Comparison of ENCODE assay signal across 8 cellular contexts in the genomic region with DNA sequence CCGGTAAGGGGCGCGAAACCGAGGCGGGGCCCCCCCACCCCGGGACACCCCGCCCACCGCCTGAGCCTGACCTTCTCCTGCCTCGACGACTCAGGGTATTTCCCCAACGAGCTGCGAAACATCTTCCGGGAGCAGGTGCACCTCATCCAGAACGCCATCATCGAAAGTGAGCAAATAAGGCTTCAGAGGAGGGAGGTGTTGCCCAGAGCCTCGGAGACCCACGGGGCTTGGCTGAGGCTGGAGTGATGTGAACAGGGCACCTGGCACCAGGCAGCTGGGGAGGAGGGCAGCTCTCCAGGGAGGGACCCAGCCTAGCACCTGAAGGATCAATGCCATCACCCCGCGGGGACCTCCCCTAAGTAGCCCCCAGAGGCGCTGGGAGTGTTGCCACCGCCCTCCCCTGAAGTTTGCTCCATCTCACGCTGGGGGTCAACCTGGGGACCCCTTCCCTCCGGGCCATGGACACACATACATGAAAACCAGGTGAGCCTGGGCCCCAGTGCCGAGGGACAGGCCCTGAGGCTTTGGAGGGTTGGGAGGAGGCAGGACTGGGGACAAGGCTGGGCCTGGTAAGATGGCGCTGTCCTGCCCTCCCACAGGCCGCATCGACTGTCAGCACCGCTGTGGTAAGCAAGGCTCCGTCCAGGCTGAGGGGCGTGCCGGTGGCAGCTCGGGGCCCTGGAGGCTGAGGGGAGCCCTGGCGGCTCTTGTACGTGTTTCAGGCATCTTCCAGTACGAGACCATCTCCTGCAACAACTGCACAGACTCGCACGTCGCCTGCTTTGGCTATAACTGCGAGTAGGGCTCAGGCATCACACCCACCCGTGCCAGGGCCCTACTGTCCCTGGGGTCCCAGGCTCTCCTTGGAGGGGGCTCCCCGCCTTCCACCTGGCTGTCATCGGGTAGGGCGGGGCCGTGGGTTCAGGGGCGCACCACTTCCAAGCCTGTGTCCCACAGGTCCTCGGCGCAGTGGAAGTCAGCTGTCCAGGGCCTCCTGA. TPM values are rescaled to one million over a fixed set of nuclear protein-coding genes. Genes with fewer than 3 reads are reported as not detected.
DNase-seq lines count a peak whose midpoint lies in the region; ATAC-seq, FAIRE-seq and TF ChIP-seq lines count a peak whose summit lies in the region.

No MANE protein-coding gene starts in this region.

- H3K9ac ChIP-seq in K562 (ENCODE audit: insufficient read depth in 1 of 2, low read depth in 2 of 2, low read length in 2 of 2) = peak overlapping the region; percentile 18 to 93; a peak in 3 of 4 replicates
- H3K9ac ChIP-seq in mucosa of rectum (ENCODE audit: low read depth in 1 of 2, low read length in 2 of 2) = peak overlapping the region in 1 of 2 donors; percentile 76

- TF ChIP-seq CTCF in PC-9 (conservative IDR thresholded peaks at IDR 0.05) (no peak), K562 (IDR thresholded peaks at IDR 0.05 in 2 of 3, conservative IDR thresholded peaks at IDR 0.05 in 1 of 3; ENCODE audit: insufficient read depth in 2 of 3, low read depth in 1 of 3, low read length in 3 of 3) (no peak)

- H3K9me3 ChIP-seq in PC-9 (ENCODE audit: insufficient read depth, low read depth) (no peaks in the 10 kb centered on the region), K562 (replicated peaks; ENCODE audit: control insufficient read depth, insufficient read depth, low read depth, low read length) (no peaks in the 10 kb centered on the region), mucosa of rectum (ENCODE audit: control insufficient read depth in 2 of 2, low read length in 2 of 2) (no peaks in the 10 kb centered on the region)

- BruUV-seq in PC-9 (replicated peaks; lab: Mats Ljungman, UMichigan) (no TSS peak), K562 (replicated peaks; lab: Mats Ljungman, UMichigan) (no TSS peak)

- H3K9me2 ChIP-seq in PC-9 (ENCODE audit: insufficient read depth) = no peaks in the 10 kb centered on the region

- ATAC-seq in K562 = no peak

- H3K4me1 ChIP-seq in PC-9 (replicated peaks; ENCODE audit: insufficient read depth) (no peaks in the 10 kb centered on the region), K562 (replicated peaks in 1 of 2; ENCODE audit: control insufficient read depth in 2 of 2, insufficient read depth in 2 of 2, low read length in 2 of 2) (peaks cover 5 to 66% of the 10 kb centered on the region in 2 experiments; a peak in 4 of 5 replicates), mucosa of rectum (ENCODE audit: control insufficient read depth in 2 of 2, insufficient read depth in 2 of 2, low read length in 2 of 2) (peaks cover 19 to 23% of the 10 kb centered on the region in 2 donors), urinary bladder (ENCODE audit: insufficient read depth) (no peaks in the 10 kb centered on the region)

- in situ Hi-C loops in K562 (cut with MboI) = no loop called here

- H3K79me2 ChIP-seq in PC-9 (ENCODE audit: low read depth) (peaks cover 7% of the 10 kb centered on the region; the same call in 1 of the 2 replicates), K562 (ENCODE audit: control insufficient read depth, insufficient read depth, low read length) (peaks cover 25% of the 10 kb centered on the region)

- H3K36me3 ChIP-seq in PC-9 (ENCODE audit: low read depth) (no peaks in the 10 kb centered on the region), K562 (ENCODE audit: control insufficient read depth, insufficient read depth, low read length) (peaks cover 34% of the 10 kb centered on the region; the same call in 2 of the 3 replicates), mucosa of rectum (ENCODE audit: control insufficient read depth in 2 of 2, insufficient read depth in 2 of 2, low read length in 2 of 2) (peaks cover 19 to 22% of the 10 kb centered on the region in 2 donors), urinary bladder (ENCODE audit: insufficient read depth) (no peaks in the 10 kb centered on the region)

- no peak for TF ChIP-seq EP300 in K562 (IDR thresholded peaks at IDR 0.05; ENCODE audit: low read length)

- H4K20me1 ChIP-seq in PC-9 (ENCODE audit: insufficient read depth) (no peaks in the 10 kb centered on the region), K562 (replicated peaks; ENCODE audit: control insufficient read depth, insufficient read depth, low read length) (no peaks in the 10 kb centered on the region)

- H3K27me3 ChIP-seq in PC-9 (ENCODE audit: insufficient read depth, low read depth) (no peaks in the 10 kb centered on the region), K562 (ENCODE audit: control insufficient read depth in 2 of 2, insufficient read depth in 2 of 2, low read length in 2 of 2) (no peaks in the 10 kb centered on the region), mucosa of rectum (ENCODE audit: control insufficient read depth in 2 of 2, insufficient read depth in 2 of 2, low read length in 2 of 2) (no peaks in the 10 kb centered on the region)

- H3K4me2 ChIP-seq in PC-9 (peak overlapping the region; percentile 91), K562 (ENCODE audit: insufficient read depth, low read length) (peak overlapping the region; percentile 91)

- DNase-seq in activated naive CD4-positive, alpha-beta T cell treated with Interleukin-2 at 50 U/mL for 16 hours = peak; percentile 58
- DNase-seq in activated naive CD4-positive, alpha-beta T cell (lab: John Stamatoyannopoulos, UW) = no peak
- DNase-seq in PC-9 (no peak), K562 (ENCODE audit: extremely low read depth in 1 of 4, low spot score in 3 of 4) (peak in 1 of 4 experiments; percentile 15), posterior cingulate gyrus (no peak), LoVo (ENCODE audit: low spot score) (no peak)

- no peaks in the 10 kb centered on the region for H3F3A ChIP-seq in PC-9 (ENCODE audit: insufficient read depth, low read depth)

- POLR2A ChIA-PET in PC-9 (lab: Charles Lee; ENCODE audit: unreplicated experiment) = interaction anchor here (0.7 kb wide), 2 partner anchors 54 to 497 kb away, joined by 3 to 5 read pairs; partner anchors contain the start of gene AP3D1
- POLR2A ChIA-PET in K562 (lab: Yijun Ruan, JAX) = interaction anchor here (0.6 kb wide), 2 partner anchors 13 to 14 kb away, joined by 3 read pairs; no protein-coding TSS in a partner anchor

- no peak for TF ChIP-seq POLR2A in K562 (conservative IDR thresholded peaks at IDR 0.05)

- intact Hi-C loops in PC-9 (cut with micrococcal nuclease; ENCODE audit: unreplicated experiment) (loop anchor here (10.0 kb wide), 1 partner anchor 57 kb away; the partner anchor contains the start of gene AP3D1), K562 (cut with micrococcal nuclease) (no loop called here), posterior cingulate gyrus (cut with DNase I) (loop anchor here (5.0 kb wide), 1 partner anchor 50 kb away; no protein-coding TSS in a partner anchor)

- no peak for FAIRE-seq in K562 (lab: Jason Lieb, UNC)

- no peak overlapping the region for H2AFZ ChIP-seq in PC-9
- peak overlapping the region; percentile 91; the same call in 1 of the 2 replicates for H2AFZ ChIP-seq in K562 (ENCODE audit: low read depth, low read length)

- no peaks in the 10 kb centered on the region for H3K9me1 ChIP-seq in K562 (ENCODE audit: control insufficient read depth, insufficient read depth, low read length)

- CTCF ChIA-PET in PC-9 (lab: Charles Lee) = interaction anchor here (0.6 kb wide), 1 partner anchor 81 kb away, joined by 3 read pairs; no protein-coding TSS in a partner anchor
- CTCF ChIA-PET in K562 (lab: Yijun Ruan, JAX; ENCODE audit: low intra/inter-chr PET ratio) = no interaction called here

- H3K27ac ChIP-seq in PC-9 (no peak overlapping the region), K562 (ENCODE audit: extremely low read depth, low read depth, low read length) (no peak overlapping the region), mucosa of rectum (ENCODE audit: low read depth in 2 of 2, low read length in 2 of 2) (peak overlapping the region; percentile 76), urinary bladder (ENCODE audit: low read depth) (no peak overlapping the region)

- H3K4me3 ChIP-seq in PC-9 (peak overlapping the region; percentile 54; the same call in 1 of the 2 replicates), K562 (peak overlapping the region; percentile 47), mucosa of rectum (ENCODE audit: low read length in 2 of 2) (peak overlapping the region; percentile 57 to 70), urinary bladder (ENCODE audit: low read depth, low read length) (peak overlapping the region; percentile 34)

- WGBS in K562 (ENCODE audit: insufficient coverage, low coverage, missing lambda C conversion rate) = 39% methylated on average over 41 of the region's 47 CpGs
- 54% methylated on average over 47 of the region's 47 CpGs for WGBS in urinary bladder

- no peak for TF ChIP-seq RAD21 in K562 (CRISPR knock-in tag; conservative IDR thresholded peaks at IDR 0.05 in 1 of 2, IDR thresholded peaks at IDR 0.05 in 1 of 2)

RNA-seq across cellular contexts. Expression of gene IZUMO4, which starts 0.9 kb away (rescaled TPM):
- total RNA-seq in PC-9 (2021) (1.5 and 2.4 TPM in 2 replicates), K562 (2014; rRNA removed) (0.94 and 1.2 TPM in 2 replicates), K562 (2014; rRNA removed; fragmentation: Illumina TruSeq; extraction: Trizol) (0.25 and 0.48 TPM in 2 replicates), K562 (2015; rRNA removed; fragmentation: Illumina TruSeq; extraction: Trizol) (0.53 and 0.72 TPM in 2 replicates), K562 (2021) (1.6 TPM in 2 replicates), urinary bladder (1.5 TPM)
- total RNA-seq in K562 (2011; cell fraction: chromatin; rRNA removed; ENCODE audit: low replicate concordance) = 6.2 and 19.6 TPM in 2 replicates
- total RNA-seq in K562 (2011; cell fraction: nucleolus; rRNA removed) = 14.0 and 17.2 TPM in 2 replicates
- total RNA-seq in K562 (2011; cell fraction: nucleoplasm; rRNA removed) = 8.0 and 12.0 TPM in 2 replicates
- polyA plus RNA-seq in K562 (2011; rRNA removed) (2.6 and 9.3 TPM in 2 replicates), K562 (2014; fragmentation: Illumina TruSeq; extraction: Trizol) (0.78 and 1.4 TPM in 2 replicates), K562 (2014; fragmentation: Nextera tagmentation; extraction: Ambion mirVana) (under 1 TPM; 0.07 to 0.13 TPM), K562 (2014; rRNA removed) (1.6 and 3.9 TPM in 2 replicates), urinary bladder (9.2 TPM)
- 3.7 and 5.5 TPM in 2 replicates for polyA plus RNA-seq in K562 (2011; cell fraction: cytosol; rRNA removed)
- 59.2 and 77.4 TPM in 2 replicates for polyA plus RNA-seq in K562 (2011; cell fraction: nucleus; rRNA removed)
- 2.1 and 5.9 TPM in 2 replicates for polyA plus RNA-seq in K562 (2012)
- 0.60 and 0.74 TPM in 2 replicates for polyA minus RNA-seq in K562 (2011; rRNA and poly(A)+ RNA removed)
- not detected in 2 replicates for polyA minus RNA-seq in K562 (2011; cell fraction: cytosol; rRNA and poly(A)+ RNA removed)
- 5.4 and 8.3 TPM in 2 replicates for polyA minus RNA-seq in K562 (2011; cell fraction: nucleus; rRNA and poly(A)+ RNA removed)

RNA-seq across cellular contexts. Expression of gene MOB3A, which starts 1.5 kb away (rescaled TPM):
- total RNA-seq in PC-9 (2021) = 22.8 and 28.9 TPM in 2 replicates
- total RNA-seq in K562 (2011; cell fraction: chromatin; rRNA removed; ENCODE audit: low replicate concordance) = 14.5 and 31.8 TPM in 2 replicates
- total RNA-seq in K562 (2011; cell fraction: nucleolus; rRNA removed) = 13.9 and 14.7 TPM in 2 replicates
- 13.0 and 13.8 TPM in 2 replicates for total RNA-seq in K562 (2011; cell fraction: nucleoplasm; rRNA removed)
- total RNA-seq in K562 (2014; rRNA removed) = 6.0 TPM in 2 replicates
- total RNA-seq in K562 (2014; rRNA removed; fragmentation: Illumina TruSeq; extraction: Trizol) = 2.6 and 2.7 TPM in 2 replicates
- 5.4 and 5.8 TPM in 2 replicates for total RNA-seq in K562 (2015; rRNA removed; fragmentation: Illumina TruSeq; extraction: Trizol)
- 20.5 and 24.1 TPM in 2 replicates for total RNA-seq in K562 (2021)
- polyA plus RNA-seq in K562 (2011; rRNA removed) = 10.9 and 24.8 TPM in 2 replicates
- polyA plus RNA-seq in K562 (2011; cell fraction: cytosol; rRNA removed) = 30.7 and 31.8 TPM in 2 replicates
- 10.5 and 12.5 TPM in 2 replicates for polyA plus RNA-seq in K562 (2011; cell fraction: nucleus; rRNA removed)
- polyA plus RNA-seq in K562 (2012) = 10.9 and 12.9 TPM in 2 replicates
- 11.9 and 12.0 TPM in 2 replicates for polyA plus RNA-seq in K562 (2014; fragmentation: Illumina TruSeq; extraction: Trizol)
- polyA plus RNA-seq in K562 (2014; fragmentation: Nextera tagmentation; extraction: Ambion mirVana) = 1 to 10 TPM; 1.1 to 2.2 TPM
- 8.2 and 10.3 TPM in 2 replicates for polyA plus RNA-seq in K562 (2014; rRNA removed)
- 10.3 and 10.6 TPM in 2 replicates for polyA minus RNA-seq in K562 (2011; rRNA and poly(A)+ RNA removed)
- 26.8 and 37.9 TPM in 2 replicates for polyA minus RNA-seq in K562 (2011; cell fraction: cytosol; rRNA and poly(A)+ RNA removed)
- polyA minus RNA-seq in K562 (2011; cell fraction: nucleus; rRNA and poly(A)+ RNA removed) = 3.9 and 8.2 TPM in 2 replicates
- 15.9 TPM for total RNA-seq in urinary bladder
- polyA plus RNA-seq in urinary bladder = 40.1 TPM

RNA-seq across cellular contexts. Expression of gene MKNK2, which starts 46.6 kb away (rescaled TPM):
- 132 and 166 TPM in 2 replicates for total RNA-seq in PC-9 (2021)
- 62.3 and 206 TPM in 2 replicates for total RNA-seq in K562 (2011; cell fraction: chromatin; rRNA removed; ENCODE audit: low replicate concordance)
- 137 and 161 TPM in 2 replicates for total RNA-seq in K562 (2011; cell fraction: nucleolus; rRNA removed)
- total RNA-seq in K562 (2011; cell fraction: nucleoplasm; rRNA removed) = 83.2 and 85.9 TPM in 2 replicates
- total RNA-seq in K562 (2014; rRNA removed) = 83.9 and 114 TPM in 2 replicates
- 19.3 and 22.0 TPM in 2 replicates for total RNA-seq in K562 (2014; rRNA removed; fragmentation: Illumina TruSeq; extraction: Trizol)
- 48.6 and 51.9 TPM in 2 replicates for total RNA-seq in K562 (2015; rRNA removed; fragmentation: Illumina TruSeq; extraction: Trizol)
- 179 and 191 TPM in 2 replicates for total RNA-seq in K562 (2021)
- 59.3 and 97.4 TPM in 2 replicates for polyA plus RNA-seq in K562 (2011; rRNA removed)
- polyA plus RNA-seq in K562 (2011; cell fraction: cytosol; rRNA removed) = 77.0 and 149 TPM in 2 replicates
- 131 and 186 TPM in 2 replicates for polyA plus RNA-seq in K562 (2011; cell fraction: nucleus; rRNA removed)
- 69.2 and 176 TPM in 2 replicates for polyA plus RNA-seq in K562 (2012)
- polyA plus RNA-seq in K562 (2014; fragmentation: Illumina TruSeq; extraction: Trizol) = 44.6 and 77.5 TPM in 2 replicates
- polyA plus RNA-seq in K562 (2014; fragmentation: Nextera tagmentation; extraction: Ambion mirVana) = 1 to 10 TPM; 5.1 to 5.5 TPM
- polyA plus RNA-seq in K562 (2014; rRNA removed) = 87.2 and 91.7 TPM in 2 replicates
- 39.4 and 48.9 TPM in 2 replicates for polyA minus RNA-seq in K562 (2011; rRNA and poly(A)+ RNA removed)
- 99.7 and 155 TPM in 2 replicates for polyA minus RNA-seq in K562 (2011; cell fraction: cytosol; rRNA and poly(A)+ RNA removed)
- polyA minus RNA-seq in K562 (2011; cell fraction: nucleus; rRNA and poly(A)+ RNA removed) = 43.6 and 57.8 TPM in 2 replicates
- total RNA-seq in urinary bladder = 21.5 TPM
- polyA plus RNA-seq in urinary bladder = 144 TPM

RNA-seq across cellular contexts. Expression of gene AP3D1, which starts 53.7 kb away (rescaled TPM):
- total RNA-seq in PC-9 (2021) = 75.5 and 87.2 TPM in 2 replicates
- 129 and 304 TPM in 2 replicates for total RNA-seq in K562 (2011; cell fraction: chromatin; rRNA removed; ENCODE audit: low replicate concordance)
- 133 and 146 TPM in 2 replicates for total RNA-seq in K562 (2011; cell fraction: nucleolus; rRNA removed)
- 118 and 124 TPM in 2 replicates for total RNA-seq in K562 (2011; cell fraction: nucleoplasm; rRNA removed)
- 52.0 and 68.7 TPM in 2 replicates for total RNA-seq in K562 (2014; rRNA removed)
- total RNA-seq in K562 (2014; rRNA removed; fragmentation: Illumina TruSeq; extraction: Trizol) = 23.3 and 28.0 TPM in 2 replicates
- 35.9 and 36.9 TPM in 2 replicates for total RNA-seq in K562 (2015; rRNA removed; fragmentation: Illumina TruSeq; extraction: Trizol)
- total RNA-seq in K562 (2021) = 72.3 and 86.1 TPM in 2 replicates
- polyA plus RNA-seq in K562 (2011; rRNA removed) = 34.9 and 55.0 TPM in 2 replicates
- 49.2 and 58.1 TPM in 2 replicates for polyA plus RNA-seq in K562 (2011; cell fraction: cytosol; rRNA removed)
- polyA plus RNA-seq in K562 (2011; cell fraction: nucleus; rRNA removed) = 226 and 232 TPM in 2 replicates
- polyA plus RNA-seq in K562 (2012) = 95.5 and 117 TPM in 2 replicates
- 82.1 and 90.4 TPM in 2 replicates for polyA plus RNA-seq in K562 (2014; fragmentation: Illumina TruSeq; extraction: Trizol)
- polyA plus RNA-seq in K562 (2014; fragmentation: Nextera tagmentation; extraction: Ambion mirVana) = 1 to 10 TPM; 1.2 to 1.6 TPM
- polyA plus RNA-seq in K562 (2014; rRNA removed) = 47.5 and 48.7 TPM in 2 replicates
- polyA minus RNA-seq in K562 (2011; rRNA and poly(A)+ RNA removed) = 42.6 and 42.8 TPM in 2 replicates
- polyA minus RNA-seq in K562 (2011; cell fraction: cytosol; rRNA and poly(A)+ RNA removed) = 69.3 and 76.0 TPM in 2 replicates
- polyA minus RNA-seq in K562 (2011; cell fraction: nucleus; rRNA and poly(A)+ RNA removed) = 40.8 and 59.9 TPM in 2 replicates
- 48.9 TPM for total RNA-seq in urinary bladder
- 87.8 TPM for polyA plus RNA-seq in urinary bladder

Comparison
In these comparisons a context has a peak if more than half of its experiments do, and no peak if none do; other contexts are left out.
1. H3K27ac ChIP-seq: peak in mucosa of rectum (2 of 2); none in PC-9 (single experiment), K562 (single experiment) and urinary bladder (single experiment).
2. Peak in every context shown above with its lines, with median percentiles within 50 percentile points of each other: H3K4me3 ChIP-seq.